8 cellular contexts compared by ENCODE assay signal in the genomic region with DNA sequence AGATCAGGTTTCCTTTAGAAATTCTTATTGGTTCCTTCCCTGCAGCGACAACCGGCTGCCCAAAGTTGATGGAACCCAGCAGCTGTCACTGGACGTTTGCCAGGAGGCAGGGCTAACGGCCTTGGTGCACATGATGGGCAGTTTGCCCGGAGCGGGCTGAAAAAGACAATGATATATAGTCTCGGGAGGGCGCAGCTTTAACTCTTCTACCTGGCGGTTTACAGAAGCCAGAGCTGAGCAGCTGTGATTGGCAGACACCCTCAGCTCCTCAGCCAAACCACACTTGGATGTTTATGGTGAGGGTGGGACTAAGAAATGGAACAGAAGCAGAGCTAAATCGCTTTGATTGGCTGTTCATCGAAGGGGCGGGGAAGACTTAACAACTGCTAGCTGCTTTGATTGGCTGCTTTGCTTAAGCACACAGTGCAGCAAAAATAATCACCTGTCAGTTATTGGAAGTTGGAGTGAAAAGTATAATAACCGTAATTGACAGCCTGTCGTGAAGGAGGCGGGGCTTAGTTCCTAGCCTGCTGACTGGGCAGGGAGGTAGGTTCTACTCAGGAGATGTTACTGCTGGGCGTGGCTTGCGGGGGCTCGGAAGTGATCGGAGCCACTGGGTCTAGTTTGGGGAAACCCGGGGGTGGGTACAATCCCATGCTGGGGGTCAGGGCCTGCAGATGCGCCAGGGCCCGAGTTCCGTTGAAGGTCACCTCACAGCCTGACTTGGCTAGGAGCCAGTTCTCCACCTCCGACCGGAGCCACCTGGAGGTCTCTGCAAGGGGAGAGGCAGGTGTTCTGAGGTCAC. TPM values are rescaled to one million over a fixed set of nuclear protein-coding genes. Genes with fewer than 3 reads are reported as not detected.
A peak's percentile ranks its signal among the peaks of the same experiment; 100 is the strongest.
DNase-seq lines count a peak whose midpoint lies in the region; ATAC-seq, FAIRE-seq and TF ChIP-seq lines count a peak whose summit lies in the region.

No MANE protein-coding gene starts in this region.

- no peaks in the 10 kb centered on the region for H3K36me3 ChIP-seq in upper lobe of right lung

- peaks cover 52 to 64% (median 64%) of the 10 kb centered on the region in 3 donors for H3K4me1 Mint-ChIP-seq in T-cell
- H3K4me1 Mint-ChIP-seq in progenitor cell of endocrine pancreas (ENCODE audit: low read depth) = peaks cover 19% of the 10 kb centered on the region

- peak; percentile 38; the same call in 1 of the 2 replicates for TF ChIP-seq POLR2A in GM12892 (IDR thresholded peaks at IDR 0.05; ENCODE audit: low read depth, low read length)

- TF ChIP-seq CTCF in progenitor cell of endocrine pancreas (IDR thresholded peaks at IDR 0.05; ENCODE audit: unreplicated experiment) = no peak
- no peak for TF ChIP-seq CTCF in upper lobe of right lung (IDR thresholded peaks at IDR 0.05)

- H3K27me3 Mint-ChIP-seq in T-cell (no peaks in the 10 kb centered on the region), progenitor cell of endocrine pancreas (no peaks in the 10 kb centered on the region)

- H3K27ac Mint-ChIP-seq in T-cell (peak overlapping the region; percentile 95 to 99), progenitor cell of endocrine pancreas (peak overlapping the region; percentile 96)

- POLR2A ChIA-PET in T-cell (lab: Charles Lee) = interaction anchor here (0.6 to 1.3 kb wide), 9 partner anchors 9 to 984 kb away, joined by 3 to 20 read pairs (median 5); a partner anchor contains a TSS

- no peaks in the 10 kb centered on the region for H3K27me3 ChIP-seq in upper lobe of right lung

- H3K4me3 Mint-ChIP-seq in T-cell (peak overlapping the region; percentile 91 to 96 (median 96)), progenitor cell of endocrine pancreas (ENCODE audit: low read depth) (peak overlapping the region; percentile 75)

- peak; percentile 98 for FAIRE-seq in GM12892 (lab: Jason Lieb, UNC)

- no peaks in the 10 kb centered on the region for H3K9me3 Mint-ChIP-seq in T-cell
- H3K9me3 Mint-ChIP-seq in progenitor cell of endocrine pancreas (ENCODE audit: low read depth) = no peaks in the 10 kb centered on the region

- DNase-seq in GM12892 (ENCODE audit: insufficient read length) = peak; percentile 85
- DNase-seq in NCI-H1417 treated with DMSO at 0.1 percent for 48 hours (lab: John Stamatoyannopoulos, UW) = peak; percentile 96
- DNase-seq in T-cell = peak; percentile 78 to 99 (median 96)
- peak; percentile 83 for DNase-seq in amniotic stem cell (lab: John Stamatoyannopoulos, UW)
- DNase-seq in left cardiac atrium = peak; percentile 89
- DNase-seq in progenitor cell of endocrine pancreas (ENCODE audit: low spot score, unreplicated experiment) = peak; percentile 44
- DNase-seq in upper lobe of right lung = peak; percentile 95

- CTCF ChIA-PET in T-cell (lab: Charles Lee) = interaction anchor here (0.6 to 3.1 kb wide), 17 partner anchors 9 to 1385 kb away, joined by 3 to 123 read pairs (median 6); a partner anchor contains a TSS

- H3K4me1 ChIP-seq in upper lobe of right lung = peaks cover 30% of the 10 kb centered on the region

- H3K4me3 ChIP-seq in upper lobe of right lung = peak overlapping the region; percentile 62

- intact Hi-C loops in left cardiac atrium (cut with DNase I) = loop anchor here in 1 of 2 donors (2.0 kb wide), 1 partner anchor 42 kb away; no protein-coding TSS in a partner anchor
- intact Hi-C loops in upper lobe of right lung (cut with DNase I) = no loop called here

- ATAC-seq in HG02798 (IDR thresholded peaks at IDR 0.05; ENCODE audit: poor library complexity, unreplicated experiment) = peak; percentile 73
- ATAC-seq in T-cell (replicated peaks in 1 of 4) = peak; percentile 69 to 75 (median 73)
- peak; percentile 80 to 84 for ATAC-seq in left cardiac atrium
- peak; percentile 84 for ATAC-seq in upper lobe of right lung

- H3K36me3 Mint-ChIP-seq in T-cell (peaks cover 28% of the 10 kb centered on the region), progenitor cell of endocrine pancreas (ENCODE audit: insufficient read depth) (no peaks in the 10 kb centered on the region)

- peak overlapping the region; percentile 89 for H3K27ac ChIP-seq in upper lobe of right lung

- H3K9me3 ChIP-seq in upper lobe of right lung = no peaks in the 10 kb centered on the region

RNA-seq across cellular contexts. Expression of a gene that starts 7.5 kb away (rescaled TPM):
- polyA plus RNA-seq in GM12892 (2012; ENCODE audit: missing spikeins) = 63.2 TPM
- total RNA-seq in T-cell (100 to 1,000 TPM; 180 to 373 (median 361) TPM), left cardiac atrium (10 to 100 TPM; 89.9 TPM), progenitor cell of endocrine pancreas (2.9 and 3.8 TPM in 2 replicates), upper lobe of right lung (87.8 TPM)

RNA-seq across cellular contexts. Expression of a gene that starts 30.9 kb away (rescaled TPM):
- 7.5 TPM for polyA plus RNA-seq in GM12892 (2012; ENCODE audit: missing spikeins)
- total RNA-seq in T-cell = 10 to 100 TPM; 14.5 to 33.5 (median 29.0) TPM
- 10 to 100 TPM; 30.5 to 43.0 TPM for total RNA-seq in left cardiac atrium
- 9.5 and 10.3 TPM in 2 replicates for total RNA-seq in progenitor cell of endocrine pancreas
- 10.7 TPM for total RNA-seq in upper lobe of right lung

RNA-seq across cellular contexts. Expression of a gene that starts 31.3 kb away (rescaled TPM):
- not detected for polyA plus RNA-seq in GM12892 (2012; ENCODE audit: missing spikeins)
- total RNA-seq in T-cell (not detected), left cardiac atrium (not detected), progenitor cell of endocrine pancreas (not detected in 2 replicates), upper lobe of right lung (not detected)

RNA-seq across cellular contexts. Expression of a gene that starts 58.5 kb away (rescaled TPM):
- polyA plus RNA-seq in GM12892 (2012; ENCODE audit: missing spikeins) = 31.9 TPM
- 10 to 100 TPM; 40.9 to 55.9 (median 47.5) TPM for total RNA-seq in T-cell
- total RNA-seq in left cardiac atrium = 100 to 1,000 TPM in 1 of 2 donors, 10 to 100 TPM in 1; 81.4 to 103 TPM
- 207 and 213 TPM in 2 replicates for total RNA-seq in progenitor cell of endocrine pancreas
- total RNA-seq in upper lobe of right lung = 138 TPM

Comparison
In these comparisons a context has a peak if more than half of its experiments do, and no peak if none do; other contexts are left out.
1. Peak in every context shown above with its lines: DNase-seq, ATAC-seq, H3K4me3 ChIP-seq and H3K27ac ChIP-seq.
2. DNase-seq: peak in every context shown above with its lines; median percentile 96 in NCI-H1417 treated with DMSO at 0.1 percent for 48 hours; 96 in T-cell; 95 in upper lobe of right lung; 89 in left cardiac atrium; 85 in GM12892; 83 in amniotic stem cell; 44 in progenitor cell of endocrine pancreas.
3. RNA of a gene that starts 7.5 kb away (total RNA-seq): 180 to 373 TPM in T-cell, 89.9 TPM in left cardiac atrium and 87.8 TPM in upper lobe of right lung (single experiment); 2.9 to 3.8 TPM in progenitor cell of endocrine pancreas; every median in the first group is over 10 times any median in the second.